ENCODE assay signal across 1 cellular context in the genomic region with DNA sequence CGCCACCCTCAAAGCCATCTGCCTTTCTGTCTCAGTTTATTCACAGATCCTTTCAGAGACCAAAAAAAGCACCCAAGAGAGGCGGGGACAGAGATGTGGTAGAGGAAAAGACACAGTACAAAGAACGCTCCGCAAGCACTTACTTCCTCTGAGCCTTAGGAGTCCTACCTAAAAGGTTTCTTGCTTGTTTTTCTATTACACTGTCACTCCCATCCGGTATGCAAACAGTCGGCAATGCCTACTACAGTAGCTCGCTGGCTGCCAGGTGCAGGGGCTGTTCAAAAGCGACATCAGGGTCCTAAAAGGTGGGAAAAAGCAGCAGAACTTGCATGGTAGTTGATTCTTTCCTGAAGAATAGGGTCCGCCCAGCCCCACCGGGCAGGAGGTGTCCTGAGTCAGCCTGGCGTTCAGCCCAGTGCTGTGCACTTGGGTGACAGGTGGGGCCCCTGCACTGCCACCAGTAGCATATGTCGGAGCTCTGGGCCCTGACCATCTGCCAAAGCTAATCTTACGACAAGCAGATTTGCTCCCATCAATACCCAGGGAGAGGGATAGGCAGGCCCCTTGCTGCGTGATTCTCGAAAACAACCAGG.
A peak's percentile ranks its signal among the peaks of the same experiment; 100 is the strongest.
TF ChIP-seq lines count a peak whose summit lies in the region.

No MANE protein-coding gene starts in this region.

TF ChIP-seq in HepG2, 621 proteins besides CTCF, POLR2A, EP300 and RAD21 (continued from another document):
- TF ChIP-seq ZNF710 (CRISPR knock-in tag; IDR thresholded peaks at IDR 0.05; ENCODE audit: borderline replicate concordance) (peak; percentile 5; the same call in 1 of the 2 replicates), ZNF18 (CRISPR knock-in tag; IDR thresholded peaks at IDR 0.05; ENCODE audit: insufficient replicate concordance) (peak; percentile 56), ZNF672 (CRISPR knock-in tag; IDR thresholded peaks at IDR 0.05) (peak; percentile 18; the same call in 1 of the 2 replicates), KDM6A (CRISPR knock-in tag; IDR thresholded peaks at IDR 0.05; ENCODE audit: low read depth) (no peak), ZNF839 (CRISPR knock-in tag; IDR thresholded peaks at IDR 0.05; ENCODE audit: borderline replicate concordance) (0 out of 2 replicates have a peak, but pooled peaks have one; percentile 71), TEAD3 (CRISPR knock-in tag; optimal IDR thresholded peaks at IDR 0.05; ENCODE audit: borderline replicate concordance) (no peak), ZNF543 (CRISPR knock-in tag; IDR thresholded peaks at IDR 0.05) (no peak), MXI1 (IDR thresholded peaks at IDR 0.05; ENCODE audit: borderline replicate concordance, low read depth, low read length) (0 out of 3 replicates have a peak, but pooled peaks have one; percentile 7), ZSCAN30 (CRISPR knock-in tag; IDR thresholded peaks at IDR 0.05) (no peak), TGIF2 (CRISPR knock-in tag; IDR thresholded peaks at IDR 0.05) (no peak), HOXA3 (CRISPR knock-in tag; IDR thresholded peaks at IDR 0.05) (no peak), ZNF33B (CRISPR knock-in tag; IDR thresholded peaks at IDR 0.05) (no peak), ATF4 (CRISPR knock-in tag; IDR thresholded peaks at IDR 0.05) (0 out of 4 replicates have a peak, but pooled peaks of 1 of the 2 experiments have one; percentile 4), HMGA1 (CRISPR knock-in tag; conservative IDR thresholded peaks at IDR 0.05) (no peak), ZNF547 (CRISPR knock-in tag; IDR thresholded peaks at IDR 0.05) (0 out of 2 replicates have a peak, but pooled peaks have one; percentile 3)
- TF ChIP-seq, protein P1, sequence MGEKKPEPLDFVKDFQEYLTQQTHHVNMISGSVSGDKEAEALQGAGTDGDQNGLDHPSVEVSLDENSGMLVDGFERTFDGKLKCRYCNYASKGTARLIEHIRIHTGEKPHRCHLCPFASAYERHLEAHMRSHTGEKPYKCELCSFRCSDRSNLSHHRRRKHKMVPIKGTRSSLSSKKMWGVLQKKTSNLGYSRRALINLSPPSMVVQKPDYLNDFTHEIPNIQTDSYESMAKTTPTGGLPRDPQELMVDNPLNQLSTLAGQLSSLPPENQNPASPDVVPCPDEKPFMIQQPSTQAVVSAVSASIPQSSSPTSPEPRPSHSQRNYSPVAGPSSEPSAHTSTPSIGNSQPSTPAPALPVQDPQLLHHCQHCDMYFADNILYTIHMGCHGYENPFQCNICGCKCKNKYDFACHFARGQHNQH (CRISPR knock-in tag; IDR thresholded peaks at IDR 0.05): 0 out of 2 replicates have a peak, but pooled peaks have one; percentile 7
